In the genomic region with DNA sequence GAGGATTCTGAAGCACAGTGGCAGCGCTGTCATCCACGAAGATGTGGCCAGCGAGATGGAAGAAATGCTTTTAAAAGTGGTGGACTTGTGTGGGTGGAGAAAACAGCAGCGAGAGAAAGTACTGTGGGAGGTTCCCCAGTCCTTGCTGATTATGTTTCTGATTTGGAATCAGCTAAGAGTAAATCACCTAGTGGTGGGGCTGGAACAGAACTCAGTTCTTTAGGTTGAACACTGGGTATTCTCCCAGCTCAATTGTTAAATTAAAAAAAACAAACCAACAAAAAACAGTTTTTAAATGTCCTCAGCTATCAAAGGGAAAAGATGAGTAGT, we compare ENCODE assay signal across 8 cellular contexts. TPM values are rescaled to one million over a fixed set of nuclear protein-coding genes. Genes with fewer than 3 reads are reported as not detected.
DNase-seq lines count a peak whose midpoint lies in the region; ATAC-seq lines count a peak whose summit lies in the region.

No MANE protein-coding gene starts in this region.

- H3K4me3 Mint-ChIP-seq in effector memory CD8-positive, alpha-beta T cell: peak overlapping the region; percentile 83 to 92
- H3K4me3 Mint-ChIP-seq in naive thymus-derived CD4-positive, alpha-beta T cell: peak overlapping the region; percentile 77 to 93 (median 88)

- POLR2A ChIA-PET in naive thymus-derived CD4-positive, alpha-beta T cell (lab: Charles Lee): interaction anchor here (0.8 to 0.9 kb wide), 2 partner anchors 27 to 1233 kb away, joined by 3 read pairs; a partner anchor contains a TSS

- peaks cover 7% of the 10 kb centered on the region for H3K36me3 Mint-ChIP-seq in effector memory CD8-positive, alpha-beta T cell (ENCODE audit: insufficient read depth)
- H3K36me3 Mint-ChIP-seq in naive thymus-derived CD4-positive, alpha-beta T cell: peaks cover 0 to 20% (median 15%) of the 10 kb centered on the region in 5 donors

- intact Hi-C loops in naive thymus-derived CD4-positive, alpha-beta T cell (cut with micrococcal nuclease): no loop called here

- ATAC-seq in HG02870 (IDR thresholded peaks at IDR 0.05; ENCODE audit: unreplicated experiment): peak; percentile 35
- ATAC-seq in effector memory CD8-positive, alpha-beta T cell (replicated peaks): peak; percentile 56
- ATAC-seq in naive thymus-derived CD4-positive, alpha-beta T cell: peak; percentile 67

- H3K4me1 ChIP-seq in naive thymus-derived CD4-positive, alpha-beta T cell (ENCODE audit: control insufficient read depth in 2 of 2, insufficient read depth in 2 of 2, low read length in 2 of 2): peaks cover 11 to 13% of the 10 kb centered on the region in 2 donors

- H3K4me1 Mint-ChIP-seq in effector memory CD8-positive, alpha-beta T cell (ENCODE audit: low read depth in 2 of 2): peaks cover 14 to 38% of the 10 kb centered on the region in 2 donors
- peaks cover 20 to 44% (median 31%) of the 10 kb centered on the region in 7 donors for H3K4me1 Mint-ChIP-seq in naive thymus-derived CD4-positive, alpha-beta T cell

- DNase-seq in stimulated activated CD4-positive, alpha-beta T cell treated with anti-CD3 and anti-CD28 coated beads, Interleukin-4, amount 100 ng/mL, for 24 hours: peak; percentile 20
- no peak for DNase-seq in stimulated activated CD4-positive, alpha-beta T cell treated with anti-CD3 and anti-CD28 coated beads, Interleukin-1b, Interleukin-23, amount 100 ng/mL, for 48 hours
- DNase-seq in RKO (ENCODE audit: low spot score) (peak; percentile 61), NCI-H1048 (lab: John Stamatoyannopoulos, UW) (no peak), NCI-H2107 treated with DMSO at 0.1 percent for 48 hours (lab: John Stamatoyannopoulos, UW; ENCODE audit: unreplicated experiment) (no peak)
- DNase-seq in effector memory CD8-positive, alpha-beta T cell: no peak
- DNase-seq in naive thymus-derived CD4-positive, alpha-beta T cell: peak in 5 of 9 donors; percentile 18 to 44 (median 44)

- H3K27me3 Mint-ChIP-seq in effector memory CD8-positive, alpha-beta T cell: peaks cover 30 to 38% of the 10 kb centered on the region in 2 donors
- H3K27me3 Mint-ChIP-seq in naive thymus-derived CD4-positive, alpha-beta T cell: peaks cover 20 to 30% (median 26%) of the 10 kb centered on the region in 5 donors

- peak overlapping the region in 1 of 2 donors; percentile 61 for H3K27ac Mint-ChIP-seq in effector memory CD8-positive, alpha-beta T cell
- H3K27ac Mint-ChIP-seq in naive thymus-derived CD4-positive, alpha-beta T cell: peak overlapping the region in 8 of 9 donors; percentile 16 to 85 (median 62)

- no peaks in the 10 kb centered on the region for H3K9me3 ChIP-seq in naive thymus-derived CD4-positive, alpha-beta T cell (ENCODE audit: control insufficient read depth in 2 of 3, low read length in 3 of 3)

- H3K4me3 ChIP-seq in naive thymus-derived CD4-positive, alpha-beta T cell (ENCODE audit: low read length): peak overlapping the region; percentile 75

- CTCF ChIA-PET in naive thymus-derived CD4-positive, alpha-beta T cell (lab: Charles Lee): no interaction called here

- H3K27me3 ChIP-seq in naive thymus-derived CD4-positive, alpha-beta T cell (ENCODE audit: control insufficient read depth in 2 of 2, insufficient read depth in 2 of 2, low read length in 2 of 2): no peaks in the 10 kb centered on the region

- no peaks in the 10 kb centered on the region for H3K9me3 Mint-ChIP-seq in effector memory CD8-positive, alpha-beta T cell
- no peaks in the 10 kb centered on the region for H3K9me3 Mint-ChIP-seq in naive thymus-derived CD4-positive, alpha-beta T cell

- peak overlapping the region; percentile 65 for H3K27ac ChIP-seq in naive thymus-derived CD4-positive, alpha-beta T cell (ENCODE audit: low read depth, low read length)

- H3K36me3 ChIP-seq in naive thymus-derived CD4-positive, alpha-beta T cell (ENCODE audit: control insufficient read depth in 2 of 3, insufficient read depth in 3 of 3, low read length in 3 of 3): peaks cover 0 to 11% (median 0%) of the 10 kb centered on the region in 3 experiments

RNA-seq across cellular contexts. Expression of a gene that starts 0.5 kb away (rescaled TPM):
- 10 to 100 TPM in 3 of 5 experiments, 1 to 10 TPM in 2; 5.3 to 23.1 (median 15.4) TPM for total RNA-seq in naive thymus-derived CD4-positive, alpha-beta T cell
- 1 to 10 TPM; 5.1 to 7.1 TPM for polyA plus RNA-seq in naive thymus-derived CD4-positive, alpha-beta T cell

Comparison
In these comparisons a context has a peak if more than half of its experiments do, and no peak if none do; other contexts are left out.
1. DNase-seq: peak in stimulated activated CD4-positive, alpha-beta T cell treated with anti-CD3 and anti-CD28 coated beads, Interleukin-4, amount 100 ng/mL, for 24 hours (single experiment), RKO (single experiment) and naive thymus-derived CD4-positive, alpha-beta T cell (5 of 9); none in stimulated activated CD4-positive, alpha-beta T cell treated with anti-CD3 and anti-CD28 coated beads, Interleukin-1b, Interleukin-23, amount 100 ng/mL, for 48 hours (single experiment), effector memory CD8-positive, alpha-beta T cell (0 of 3), NCI-H1048 (single experiment) and NCI-H2107 treated with DMSO at 0.1 percent for 48 hours (single experiment).
2. Peak in every context shown above with its lines, with median percentiles within 50 percentile points of each other: ATAC-seq.